ENCODE assay signal across 1 cellular context in the genomic region with DNA sequence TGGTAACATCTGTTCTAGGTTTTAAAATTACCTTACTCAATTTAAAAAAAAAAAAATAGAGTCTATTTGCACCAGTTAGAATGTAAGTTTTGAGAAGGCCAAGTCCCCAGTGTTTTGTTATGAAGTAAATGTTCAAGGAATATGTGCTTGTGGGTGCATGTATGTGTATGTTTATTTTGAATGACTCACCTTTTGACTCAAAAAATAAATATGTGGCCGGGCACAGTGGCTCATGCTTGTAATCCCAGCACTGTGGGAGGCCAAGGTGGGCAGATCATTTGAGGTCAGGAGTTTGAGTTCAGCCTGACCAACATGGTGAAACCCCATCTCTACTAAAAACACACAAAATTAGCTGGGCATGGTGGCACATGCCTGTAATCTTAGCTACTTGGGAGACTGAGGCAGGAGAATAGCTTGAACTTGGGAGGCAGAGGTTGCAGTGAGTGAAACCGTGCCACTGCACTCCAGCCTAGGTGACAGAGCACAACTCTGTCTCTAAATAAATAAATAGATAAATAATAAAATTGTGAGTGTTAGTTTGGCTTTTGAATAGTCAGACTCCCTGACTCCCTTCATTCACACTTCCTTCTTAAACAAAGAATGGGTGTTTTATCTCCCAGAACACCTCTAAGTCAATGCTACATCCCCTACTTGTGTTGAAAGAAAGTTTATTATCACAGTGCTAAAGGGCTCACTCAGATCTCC.
TF ChIP-seq lines count a peak whose summit lies in the region.

No MANE protein-coding gene starts in this region.

TF ChIP-seq in HepG2, 621 proteins besides CTCF, POLR2A, EP300 and RAD21:
- TF ChIP-seq TERF1 (CRISPR knock-in tag; IDR thresholded peaks at IDR 0.05): no peak
- TF ChIP-seq RBM39 (IDR thresholded peaks at IDR 0.05; ENCODE audit: low read depth, low read length, poor library complexity, severe bottlenecking): no peak
- no peak for TF ChIP-seq PRDM15 (CRISPR knock-in tag; IDR thresholded peaks at IDR 0.05)
- no peak for TF ChIP-seq MAF1 (CRISPR knock-in tag; IDR thresholded peaks at IDR 0.05; ENCODE audit: borderline replicate concordance)
- TF ChIP-seq ZNF318 (CRISPR knock-in tag; IDR thresholded peaks at IDR 0.05): no peak
- no peak for TF ChIP-seq ARNTL (CRISPR knock-in tag; IDR thresholded peaks at IDR 0.05)
- TF ChIP-seq MZF1 (CRISPR knock-in tag; IDR thresholded peaks at IDR 0.05; ENCODE audit: borderline replicate concordance): no peak
